21 cellular contexts compared by ENCODE assay signal in the genomic region with DNA sequence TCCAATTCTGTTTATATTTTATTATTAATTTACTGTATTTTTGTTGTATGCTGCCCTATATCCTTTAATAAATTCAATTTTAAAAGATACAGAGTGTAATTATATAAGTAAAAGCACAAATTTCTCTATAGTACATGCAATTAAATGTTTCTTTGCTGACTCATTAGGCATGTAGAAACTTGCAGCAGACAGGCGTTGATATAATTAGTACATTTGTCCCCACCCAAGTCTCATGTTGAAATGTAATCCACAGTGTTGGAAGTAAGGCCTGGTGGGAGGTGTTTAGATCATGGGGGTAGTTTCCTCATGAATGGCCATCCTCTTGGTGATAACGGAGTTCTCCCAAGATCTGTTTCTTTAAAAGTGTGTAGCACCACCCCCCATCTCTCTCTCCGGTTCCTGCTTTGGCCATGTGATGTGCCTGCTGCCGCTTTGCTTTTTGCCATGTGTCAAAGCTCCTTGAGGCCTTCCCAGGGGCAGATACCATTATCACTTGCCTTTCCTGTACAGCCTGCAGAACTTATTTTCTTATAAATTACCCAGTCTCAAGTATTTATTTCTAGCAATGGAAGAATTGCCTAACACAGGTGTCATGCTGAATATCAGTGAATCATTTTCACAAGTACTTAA.
A peak's percentile ranks its signal among the peaks of the same experiment; 100 is the strongest.
DNase-seq lines count a peak whose midpoint lies in the region; ATAC-seq, FAIRE-seq and TF ChIP-seq lines count a peak whose summit lies in the region.
"Had no signal": no experiment of that assay in that cellular context is flagged by ENCODE, and none has a peak within 500 bp of the region (broad histone marks: within the 10 kb centered on the region; RNA-seq: fewer than 3 reads in every experiment).

No MANE protein-coding gene starts in this region.

- FAIRE-seq in keratinocyte (lab: Jason Lieb, UNC), result no peak
- no peak for FAIRE-seq in HTR-8/SVneo (lab: Jason Lieb, UNC)

- no peak for ATAC-seq in stimulated activated naive CD8-positive, alpha-beta T cell treated with anti-CD3 and anti-CD28 coated beads, Interleukin-15, Interleukin-2, amounts not matched to agents 100 U/mL and 50 U/mL, for 24 hours
- ATAC-seq: effector memory CD8-positive, alpha-beta T cell had no signal

- H2AFZ ChIP-seq in keratinocyte (ENCODE audit: control insufficient read depth, low read length), result no peak overlapping the region

- in situ Hi-C loops in Caki2 (cut with HindIII; ENCODE audit: low pct_unique_long_range_greater_than_20kb, low sequenced_read_pairs), result no loop called here

- H3K9ac ChIP-seq in keratinocyte (ENCODE audit: control insufficient read depth, extremely low read depth, insufficient read depth, low read length), result no peak overlapping the region

- H3K79me2 ChIP-seq in keratinocyte (ENCODE audit: control insufficient read depth, insufficient read depth, low read length), result no peaks in the 10 kb centered on the region

- H3K4me2 ChIP-seq in keratinocyte (ENCODE audit: control insufficient read depth, extremely low read depth, insufficient read depth, low read depth, low read length), result no peak overlapping the region

- TF ChIP-seq RAD21 in Ishikawa (IDR thresholded peaks at IDR 0.05; ENCODE audit: low read depth), result no peak

- H3K36me3 ChIP-seq in keratinocyte (ENCODE audit: control insufficient read depth in 2 of 2, extremely low read depth in 1 of 2, insufficient read depth in 2 of 2, low read length in 2 of 2), result no peaks in the 10 kb centered on the region
- H3K36me3 ChIP-seq: HAP-1, prostate gland had no signal

- H4K20me1 ChIP-seq in keratinocyte (ENCODE audit: control insufficient read depth, extremely low read depth, insufficient read depth, low read length), result no peaks in the 10 kb centered on the region

- no peak overlapping the region for H3K4me3 ChIP-seq in cardiac fibroblast (replicated peaks in 1 of 2; ENCODE audit: low read depth in 2 of 2, low read length in 2 of 2)
- H3K4me3 ChIP-seq in keratinocyte (ENCODE audit: control insufficient read depth in 2 of 3, extremely low read depth in 1 of 3, insufficient read depth in 2 of 3, low read depth in 1 of 3, low read length in 3 of 3), result no peak overlapping the region
- no peak overlapping the region for H3K4me3 ChIP-seq in dorsolateral prefrontal cortex
- H3K4me3 ChIP-seq: HAP-1, prostate gland had no signal

- H3K27ac ChIP-seq in keratinocyte (ENCODE audit: control insufficient read depth, insufficient read depth, low read length) (no peak overlapping the region), dorsolateral prefrontal cortex (no peak overlapping the region)
- H3K27ac ChIP-seq: prostate gland had no signal

- no peak for TF ChIP-seq EP300 in Ishikawa (IDR thresholded peaks at IDR 0.05; ENCODE audit: borderline replicate concordance)

- H3K9me1 ChIP-seq in keratinocyte (ENCODE audit: control insufficient read depth, extremely low read depth, insufficient read depth, low read length), result no peaks in the 10 kb centered on the region

- no peaks in the 10 kb centered on the region for H3K27me3 ChIP-seq in keratinocyte (ENCODE audit: control insufficient read depth, extremely low read depth, insufficient read depth, low read length)
- no peaks in the 10 kb centered on the region for H3K27me3 ChIP-seq in dorsolateral prefrontal cortex

- no peak for TF ChIP-seq CTCF in cardiac fibroblast (IDR thresholded peaks at IDR 0.05; ENCODE audit: low read depth, low read length)
- no peak for TF ChIP-seq CTCF in keratinocyte (optimal IDR thresholded peaks at IDR 0.05 in 1 of 3, IDR thresholded peaks at IDR 0.05 in 1 of 3, conservative IDR thresholded peaks at IDR 0.05 in 1 of 3; ENCODE audit: extremely low read depth in 1 of 3, insufficient read depth in 2 of 3, low read length in 3 of 3)
- TF ChIP-seq CTCF in dorsolateral prefrontal cortex (IDR thresholded peaks at IDR 0.05 in 54 of 56, conservative IDR thresholded peaks at IDR 0.05 in 2 of 56; ENCODE audit: low read depth in 1 of 56, partially characterized antibody in 56 of 56), result no peak

- dilution Hi-C loops in keratinocyte (cut with MboI; ENCODE audit: extremely low pct_ligation_motif_present, low sequenced_read_pairs), result no loop called here

- DNase-seq in Caki2 (ENCODE audit: low read depth), result peak; percentile 14
- DNase-seq in cardiac fibroblast (ENCODE audit: low read depth in 2 of 2), result peak; percentile 7 to 9
- peak; percentile 17 for DNase-seq in keratinocyte (ENCODE audit: low read depth, low spot score)
- no peak for DNase-seq in HTR-8/SVneo (ENCODE audit: insufficient read length, low spot score)
- DNase-seq in dorsolateral prefrontal cortex, result no peak
- DNase-seq in activated CD4-positive, alpha-beta T cell treated with anti-CD3 and anti-CD28 coated beads for 48 hours, result no peak
- no peak for DNase-seq in stimulated activated naive CD8-positive, alpha-beta T cell treated with anti-CD3 and anti-CD28 coated beads, Interleukin-15, Interleukin-2, amounts not matched to agents 100 U/mL and 50 U/mL, for 24 hours
- DNase-seq: activated CD4-positive, alpha-beta T cell treated with anti-CD3 and anti-CD28 coated beads, Interleukin-2, amount 50 U/mL, for 1 hour; activated effector memory CD4-positive, alpha-beta T cell treated with anti-CD3 and anti-CD28 coated beads, Interleukin-2, amount 50 U/mL, for 16 hours; CD4-positive, alpha-beta T cell; central memory CD4-positive, alpha-beta T cell; effector memory CD8-positive, alpha-beta T cell; foreskin melanocyte; kidney glomerular epithelial cell; NCI-H2081; NCI-H524; stimulated activated CD8-positive, alpha-beta memory T cell treated with anti-CD3 and anti-CD28 coated beads, Interleukin-4, amount 100 ng/mL, for 48 hours; T-helper 1 cell had no signal

- intact Hi-C loops in dorsolateral prefrontal cortex (cut with DNase I), result loop anchor here in 1 of 2 donors (5.0 kb wide), 1 partner anchor 143 kb away; no protein-coding TSS in a partner anchor

- H3K4me1 ChIP-seq in keratinocyte (ENCODE audit: control insufficient read depth, extremely low read depth, insufficient read depth, low read length), result no peaks in the 10 kb centered on the region
- H3K4me1 ChIP-seq: HAP-1, prostate gland had no signal

- no peaks in the 10 kb centered on the region for H3K9me3 ChIP-seq in keratinocyte (ENCODE audit: control insufficient read depth, low read depth, low read length)
- H3K9me3 ChIP-seq: HAP-1, prostate gland had no signal

TF ChIP-seq in Ishikawa, 13 proteins besides CTCF, POLR2A, EP300 and RAD21:
- TF ChIP-seq FOXM1 (IDR thresholded peaks at IDR 0.05; ENCODE audit: borderline replicate concordance, low read depth), result no peak
- TF ChIP-seq, protein P1, sequence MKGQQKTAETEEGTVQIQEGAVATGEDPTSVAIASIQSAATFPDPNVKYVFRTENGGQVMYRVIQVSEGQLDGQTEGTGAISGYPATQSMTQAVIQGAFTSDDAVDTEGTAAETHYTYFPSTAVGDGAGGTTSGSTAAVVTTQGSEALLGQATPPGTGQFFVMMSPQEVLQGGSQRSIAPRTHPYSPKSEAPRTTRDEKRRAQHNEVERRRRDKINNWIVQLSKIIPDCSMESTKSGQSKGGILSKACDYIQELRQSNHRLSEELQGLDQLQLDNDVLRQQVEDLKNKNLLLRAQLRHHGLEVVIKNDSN (IDR thresholded peaks at IDR 0.05), result peak; percentile 56
- TF ChIP-seq CEBPB (IDR thresholded peaks at IDR 0.05), result no peak
- no peak for TF ChIP-seq EGR1 (IDR thresholded peaks at IDR 0.05)
- no peak for TF ChIP-seq NFIC (IDR thresholded peaks at IDR 0.05)
- peak; percentile 73 for TF ChIP-seq MAX (IDR thresholded peaks at IDR 0.05)

Comparison
In these comparisons a context has a peak if more than half of its experiments do, and no peak if none do; other contexts are left out.
1. DNase-seq: peak in Caki2 (single experiment), cardiac fibroblast (2 of 2) and keratinocyte (single experiment); none in HTR-8/SVneo (single experiment), dorsolateral prefrontal cortex (0 of 10), activated CD4-positive, alpha-beta T cell treated with anti-CD3 and anti-CD28 coated beads for 48 hours (single experiment) and stimulated activated naive CD8-positive, alpha-beta T cell treated with anti-CD3 and anti-CD28 coated beads, Interleukin-15, Interleukin-2, amounts not matched to agents 100 U/mL and 50 U/mL, for 24 hours (single experiment).